18 cellular contexts compared by ENCODE assay signal in the genomic region with DNA sequence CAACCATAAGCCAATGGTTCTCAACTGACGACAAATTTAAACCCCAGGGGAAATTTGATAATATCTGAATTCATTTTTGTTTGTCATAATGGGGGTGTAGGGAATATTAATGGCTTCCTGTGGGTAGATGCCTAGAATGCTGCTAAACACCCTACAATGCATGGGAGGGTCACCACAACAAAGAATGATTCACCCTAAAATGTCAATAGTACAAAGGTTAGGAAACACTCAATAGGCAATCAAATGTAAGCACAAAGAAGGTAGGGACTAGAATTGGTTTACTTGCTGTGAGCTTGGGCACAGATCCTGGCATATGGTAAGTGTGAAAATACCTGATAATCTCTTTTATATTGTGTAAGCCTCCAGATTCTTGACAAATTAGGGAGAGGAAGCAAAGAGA. TPM values are rescaled to one million over a fixed set of nuclear protein-coding genes. Genes with fewer than 3 reads are reported as not detected.
A peak's percentile ranks its signal among the peaks of the same experiment; 100 is the strongest.
DNase-seq lines count a peak whose midpoint lies in the region; ATAC-seq, FAIRE-seq and TF ChIP-seq lines count a peak whose summit lies in the region.
"Had no signal": no experiment of that assay in that cellular context is flagged by ENCODE, and none has a peak within 500 bp of the region (broad histone marks: within the 10 kb centered on the region; RNA-seq: fewer than 3 reads in every experiment).

No MANE protein-coding gene starts in this region.

- FAIRE-seq in A549 (lab: Jason Lieb, UNC) = no peak
- FAIRE-seq: G401.6, GM12891, H54 had no signal

- CTCF ChIA-PET in A549 (lab: Yijun Ruan, JAX) = no interaction called here
- CTCF ChIA-PET in HCT116 (lab: Charles Lee) = no interaction called here

- no peak for TF ChIP-seq RAD21 in A549 (conservative IDR thresholded peaks at IDR 0.05 in 1 of 2, IDR thresholded peaks at IDR 0.05 in 1 of 2)
- TF ChIP-seq RAD21 in HCT116 (IDR thresholded peaks at IDR 0.05; ENCODE audit: low read depth) = no peak

- H3K9me2 ChIP-seq in HCT116 (ENCODE audit: insufficient read depth) = no peaks in the 10 kb centered on the region

- no peak overlapping the region for H3K4me3 Mint-ChIP-seq in progenitor cell of endocrine pancreas (ENCODE audit: low read depth)
- H3K4me3 Mint-ChIP-seq: CD4-positive, alpha-beta T cell; GM23338; HFFc6 had no signal

- H2AFZ ChIP-seq in HCT116 (ENCODE audit: low read depth, low read length, poor library complexity, severe bottlenecking) = peak overlapping the region; percentile 45

- peaks cover 4% of the 10 kb centered on the region for H3K9me3 Mint-ChIP-seq in progenitor cell of endocrine pancreas (ENCODE audit: low read depth)
- H3K9me3 Mint-ChIP-seq: CD4-positive, alpha-beta T cell; GM23338; HFFc6 had no signal

- ATAC-seq in A549 = no peak
- ATAC-seq in HCT116 = no peak
- ATAC-seq in HG02981 (IDR thresholded peaks at IDR 0.05; ENCODE audit: unreplicated experiment) = no peak
- ATAC-seq: GM23338 had no signal

- intact Hi-C loops in HCT116 (cut with micrococcal nuclease) = no loop called here

- no peak for TF ChIP-seq EP300 in A549 (IDR thresholded peaks at IDR 0.05)

- no peaks in the 10 kb centered on the region for H3K27me3 ChIP-seq in HCT116 (ENCODE audit: insufficient read depth, low read length)

- no peaks in the 10 kb centered on the region for H3K9me3 ChIP-seq in A549
- no peaks in the 10 kb centered on the region for H3K9me3 ChIP-seq in HCT116 (ENCODE audit: control insufficient read depth in 1 of 2, insufficient read depth in 1 of 2, low read depth in 1 of 2, low read length in 2 of 2)
- H3K9me3 ChIP-seq: Caco-2 had no signal

- H3K36me3 Mint-ChIP-seq in progenitor cell of endocrine pancreas (ENCODE audit: insufficient read depth) = no peaks in the 10 kb centered on the region

- 65% methylated on average over 1 of the region's 1 CpG for WGBS in A549 (ENCODE audit: missing lambda C conversion rate)

- no peaks in the 10 kb centered on the region for H3K27me3 Mint-ChIP-seq in progenitor cell of endocrine pancreas

- DNase-seq in A549 (ENCODE audit: low read depth in 1 of 2, low spot score in 1 of 2) (peak in 1 of 2 experiments; percentile 13), HCT116 (ENCODE audit: low read depth, low spot score) (no peak), SW480 (ENCODE audit: low spot score) (peak; percentile 78), progenitor cell of endocrine pancreas (ENCODE audit: low spot score, unreplicated experiment) (no peak), mesenteric fat pad (ENCODE audit: low spot score) (no peak)
- DNase-seq: ACHN; Caco-2; CD4-positive, alpha-beta T cell; DMS153; HCEC 1CT; HFFc6 had no signal

- POLR2A ChIA-PET in A549 (lab: Yijun Ruan, JAX) = no interaction called here
- POLR2A ChIA-PET in HCT116 (lab: Charles Lee) = no interaction called here

- TF ChIP-seq CTCF in A549 (IDR thresholded peaks at IDR 0.05) = no peak
- no peak for TF ChIP-seq CTCF in HCT116 (IDR thresholded peaks at IDR 0.05 in 2 of 3, conservative IDR thresholded peaks at IDR 0.05 in 1 of 3; ENCODE audit: borderline replicate concordance in 1 of 3, insufficient read depth in 1 of 3, low read depth in 2 of 3, low read length in 2 of 3)
- no peak for TF ChIP-seq CTCF in progenitor cell of endocrine pancreas (IDR thresholded peaks at IDR 0.05; ENCODE audit: unreplicated experiment)

- peak overlapping the region; percentile 85 for H3K27ac Mint-ChIP-seq in progenitor cell of endocrine pancreas
- H3K27ac Mint-ChIP-seq: CD4-positive, alpha-beta T cell; GM23338; HFFc6 had no signal

- RAD21 ChIA-PET in HCT116 (lab: Charles Lee; ENCODE audit: low non-redundant PET in 1 of 2, low total read pairs in 2 of 2, uncharacterized antibody in 2 of 2, unreplicated experiment in 2 of 2) = no interaction called here

- no peak overlapping the region for H3K9ac ChIP-seq in HCT116 (ENCODE audit: low read length)
- H3K9ac ChIP-seq: KMS-11 had no signal

- no peaks in the 10 kb centered on the region for H4K20me1 ChIP-seq in HCT116 (ENCODE audit: insufficient read depth)

- H3K36me3 ChIP-seq in HCT116 (ENCODE audit: control insufficient read depth in 1 of 2, insufficient read depth in 2 of 2, low read length in 2 of 2) = no peaks in the 10 kb centered on the region

- TF ChIP-seq POLR2A in A549 (IDR thresholded peaks at IDR 0.05; ENCODE audit: low read length) = no peak
- no peak for TF ChIP-seq POLR2A in HCT116 (IDR thresholded peaks at IDR 0.05; ENCODE audit: borderline replicate concordance, extremely low read depth, insufficient read depth, insufficient read length)

- peaks cover 4% of the 10 kb centered on the region; the same call in 1 of the 3 replicates for H3K4me1 ChIP-seq in A549
- H3K4me1 ChIP-seq in HCT116 (ENCODE audit: control insufficient read depth in 1 of 2, insufficient read depth in 2 of 2, low read length in 2 of 2) = peaks cover 0 to 14% of the 10 kb centered on the region in 2 experiments; a peak in 2 of 4 replicates

- H3K4me2 ChIP-seq in A549 = no peak overlapping the region
- peak overlapping the region; percentile 38 for H3K4me2 ChIP-seq in HCT116 (ENCODE audit: low read length)
- H3K4me2 ChIP-seq: GM23338, KMS-11 had no signal

- H3K4me3 ChIP-seq in A549 (no peak overlapping the region), HCT116 (replicated peaks in 1 of 2; ENCODE audit: low read depth in 1 of 2, low read length in 2 of 2) (no peak overlapping the region)
- H3K4me3 ChIP-seq: GM23338 had no signal

- no peaks in the 10 kb centered on the region for H3K79me2 ChIP-seq in HCT116 (ENCODE audit: insufficient read depth, low read length)

- no peak overlapping the region for H3K27ac ChIP-seq in A549
- no peak overlapping the region for H3K27ac ChIP-seq in HCT116 (ENCODE audit: low read depth, low read length)
- H3K27ac ChIP-seq: C4-2B, KMS-11 had no signal

- BruUV-seq in HCT116 (replicated peaks; lab: Mats Ljungman, UMichigan) = no TSS peak

- H3K4me1 Mint-ChIP-seq in progenitor cell of endocrine pancreas (ENCODE audit: low read depth) = no peaks in the 10 kb centered on the region
- H3K4me1 Mint-ChIP-seq: GM23338 had no signal

TF ChIP-seq in A549, 52 proteins besides CTCF, POLR2A, EP300 and RAD21:
- TF ChIP-seq FOSL2 (IDR thresholded peaks at IDR 0.05) (no peak), FOSL2 (CRISPR knock-in tag; IDR thresholded peaks at IDR 0.05) (0 out of 2 replicates have a peak, but pooled peaks have one; percentile 6)
- TF ChIP-seq, protein P1, sequence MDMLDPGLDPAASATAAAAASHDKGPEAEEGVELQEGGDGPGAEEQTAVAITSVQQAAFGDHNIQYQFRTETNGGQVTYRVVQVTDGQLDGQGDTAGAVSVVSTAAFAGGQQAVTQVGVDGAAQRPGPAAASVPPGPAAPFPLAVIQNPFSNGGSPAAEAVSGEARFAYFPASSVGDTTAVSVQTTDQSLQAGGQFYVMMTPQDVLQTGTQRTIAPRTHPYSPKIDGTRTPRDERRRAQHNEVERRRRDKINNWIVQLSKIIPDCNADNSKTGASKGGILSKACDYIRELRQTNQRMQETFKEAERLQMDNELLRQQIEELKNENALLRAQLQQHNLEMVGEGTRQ (IDR thresholded peaks at IDR 0.05) = no peak

TF ChIP-seq in HCT116, 20 proteins besides CTCF, POLR2A, EP300 and RAD21 (continues in another document):
- TF ChIP-seq, protein P2, sequence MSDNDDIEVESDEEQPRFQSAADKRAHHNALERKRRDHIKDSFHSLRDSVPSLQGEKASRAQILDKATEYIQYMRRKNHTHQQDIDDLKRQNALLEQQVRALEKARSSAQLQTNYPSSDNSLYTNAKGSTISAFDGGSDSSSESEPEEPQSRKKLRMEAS (IDR thresholded peaks at IDR 0.05) = no peak
- TF ChIP-seq, protein P3, sequence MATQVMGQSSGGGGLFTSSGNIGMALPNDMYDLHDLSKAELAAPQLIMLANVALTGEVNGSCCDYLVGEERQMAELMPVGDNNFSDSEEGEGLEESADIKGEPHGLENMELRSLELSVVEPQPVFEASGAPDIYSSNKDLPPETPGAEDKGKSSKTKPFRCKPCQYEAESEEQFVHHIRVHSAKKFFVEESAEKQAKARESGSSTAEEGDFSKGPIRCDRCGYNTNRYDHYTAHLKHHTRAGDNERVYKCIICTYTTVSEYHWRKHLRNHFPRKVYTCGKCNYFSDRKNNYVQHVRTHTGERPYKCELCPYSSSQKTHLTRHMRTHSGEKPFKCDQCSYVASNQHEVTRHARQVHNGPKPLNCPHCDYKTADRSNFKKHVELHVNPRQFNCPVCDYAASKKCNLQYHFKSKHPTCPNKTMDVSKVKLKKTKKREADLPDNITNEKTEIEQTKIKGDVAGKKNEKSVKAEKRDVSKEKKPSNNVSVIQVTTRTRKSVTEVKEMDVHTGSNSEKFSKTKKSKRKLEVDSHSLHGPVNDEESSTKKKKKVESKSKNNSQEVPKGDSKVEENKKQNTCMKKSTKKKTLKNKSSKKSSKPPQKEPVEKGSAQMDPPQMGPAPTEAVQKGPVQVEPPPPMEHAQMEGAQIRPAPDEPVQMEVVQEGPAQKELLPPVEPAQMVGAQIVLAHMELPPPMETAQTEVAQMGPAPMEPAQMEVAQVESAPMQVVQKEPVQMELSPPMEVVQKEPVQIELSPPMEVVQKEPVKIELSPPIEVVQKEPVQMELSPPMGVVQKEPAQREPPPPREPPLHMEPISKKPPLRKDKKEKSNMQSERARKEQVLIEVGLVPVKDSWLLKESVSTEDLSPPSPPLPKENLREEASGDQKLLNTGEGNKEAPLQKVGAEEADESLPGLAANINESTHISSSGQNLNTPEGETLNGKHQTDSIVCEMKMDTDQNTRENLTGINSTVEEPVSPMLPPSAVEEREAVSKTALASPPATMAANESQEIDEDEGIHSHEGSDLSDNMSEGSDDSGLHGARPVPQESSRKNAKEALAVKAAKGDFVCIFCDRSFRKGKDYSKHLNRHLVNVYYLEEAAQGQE (IDR thresholded peaks at IDR 0.05; ENCODE audit: low read depth) = no peak
- TF ChIP-seq POLR2AphosphoS5 (IDR thresholded peaks at IDR 0.05; ENCODE audit: low read depth, low read length) (no peak), EZH2phosphoT487 (IDR thresholded peaks at IDR 0.05; ENCODE audit: borderline replicate concordance) (no peak), SRF (IDR thresholded peaks at IDR 0.05; ENCODE audit: low read depth) (no peak), ZFX (IDR thresholded peaks at IDR 0.05) (no peak), CEBPB (IDR thresholded peaks at IDR 0.05; ENCODE audit: low read depth) (no peak), JUND (IDR thresholded peaks at IDR 0.05) (no peak), YY1 (IDR thresholded peaks at IDR 0.05; ENCODE audit: extremely low read depth, insufficient replicate concordance, low read depth, low read length) (no peak), CBX3 (IDR thresholded peaks at IDR 0.05; ENCODE audit: low read depth) (no peak), EGR1 (IDR thresholded peaks at IDR 0.05; ENCODE audit: low read depth) (no peak)

RNA-seq across cellular contexts. Expression of a gene that starts 20.1 kb away (rescaled TPM):
- polyA plus RNA-seq in A549 (2011; rRNA removed) (50.5 and 68.8 TPM in 2 replicates), A549 (2017; fragmentation: RNase III; extraction: RNeasy Plus Mini Kit Qiagen cat#74134 plus additional on column Dnase treatment) (33.8 to 34.4 TPM (median 34.1 TPM) in 3 replicates)
- 23.6 and 24.8 TPM in 2 replicates for polyA plus RNA-seq in A549 (2012; cell fraction: cytosol; rRNA removed)
- polyA plus RNA-seq in A549 (2012; cell fraction: nucleus; rRNA removed) = 14.1 and 28.7 TPM in 2 replicates
- 24.0 and 26.7 TPM in 2 replicates for polyA minus RNA-seq in A549 (2011; rRNA and poly(A)+ RNA removed)
- total RNA-seq in HCT116 (2021; ENCODE audit: unreplicated experiment) (34.5 TPM), progenitor cell of endocrine pancreas (38.1 and 40.0 TPM in 2 replicates), mesenteric fat pad (12.8 TPM)
- polyA plus RNA-seq in HCT116 (2012) = 14.0 and 19.8 TPM in 2 replicates
